31 cellular contexts compared by ENCODE assay signal in the genomic region with DNA sequence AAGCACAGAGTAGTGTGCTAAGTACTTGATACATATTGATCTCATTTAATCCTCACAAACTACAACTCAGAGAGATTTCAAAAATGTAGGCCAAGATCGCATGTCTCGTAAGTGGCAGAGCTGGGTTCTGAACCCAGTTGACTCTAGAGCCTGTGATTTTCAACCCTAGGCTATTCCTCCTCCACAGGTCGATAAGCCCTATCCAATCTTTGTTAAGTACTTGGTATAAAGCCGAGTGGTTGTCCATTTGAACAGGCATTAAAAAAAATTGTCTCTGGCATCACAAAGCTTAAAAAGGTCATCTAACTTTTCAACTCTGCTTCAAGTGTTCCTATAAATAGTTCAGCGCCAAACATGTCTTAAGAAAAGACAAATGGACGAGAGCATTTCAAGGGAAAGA.
"Had no signal": no experiment of that assay in that cellular context is flagged by ENCODE, and none has a peak within 500 bp of the region (broad histone marks: within the 10 kb centered on the region; RNA-seq: fewer than 3 reads in every experiment).

No MANE protein-coding gene starts in this region.

- H3K27me3 ChIP-seq: brain microvascular endothelial cell, colonic mucosa, esophagus muscularis mucosa, foreskin keratinocyte, gastrocnemius medialis had no signal

- H3K4me1 Mint-ChIP-seq: activated CD4-positive, alpha-beta memory T cell treated with anti-CD3 and anti-CD28 coated beads, Interleukin-2, amount 10 ng/mL, durations not matched to agents 7 days and 5 days; activated CD4-positive, alpha-beta T cell treated with anti-CD3 and anti-CD28 coated beads, Interleukin-2, amount 10 ng/mL, durations not matched to agents 7 days and 5 days; activated T-helper 17 cell treated with anti-CD3 and anti-CD28 coated beads, Interleukin-2, amount 50 U/mL, for 72 hours had no signal

- H3K4me3 ChIP-seq: colonic mucosa, esophagus muscularis mucosa, gastrocnemius medialis had no signal

- H3K27ac ChIP-seq: brain microvascular endothelial cell, colonic mucosa, esophagus muscularis mucosa, foreskin keratinocyte, gastrocnemius medialis had no signal

- H3K9me3 ChIP-seq: colonic mucosa, esophagus muscularis mucosa, gastrocnemius medialis had no signal

- H3K27ac Mint-ChIP-seq: activated CD4-positive, alpha-beta memory T cell treated with anti-CD3 and anti-CD28 coated beads, Interleukin-2, amount 10 ng/mL, durations not matched to agents 7 days and 5 days; activated CD4-positive, alpha-beta T cell treated with anti-CD3 and anti-CD28 coated beads, Interleukin-2, amount 10 ng/mL, durations not matched to agents 7 days and 5 days; activated naive CD8-positive, alpha-beta T cell; activated T-helper 17 cell treated with anti-CD3 and anti-CD28 coated beads, Interleukin-2, amount 50 U/mL, for 72 hours; T-helper 17 cell; T-helper 2 cell treated with Interferon-gamma antibody and Interleukin-4, amounts not matched to agents 5 μg/mL and 100 μg/mL, for 36 hours; WTC11 had no signal

- H3K4me1 ChIP-seq: colonic mucosa, foreskin keratinocyte, gastrocnemius medialis had no signal

- H3K4me3 Mint-ChIP-seq: activated CD4-positive, alpha-beta memory T cell treated with anti-CD3 and anti-CD28 coated beads, Interleukin-2, amount 10 ng/mL, durations not matched to agents 7 days and 5 days; activated CD4-positive, alpha-beta T cell treated with anti-CD3 and anti-CD28 coated beads, Interleukin-2, amount 10 ng/mL, durations not matched to agents 7 days and 5 days; activated naive CD8-positive, alpha-beta T cell; activated T-cell treated with anti-CD3 and anti-CD28 coated beads, Interleukin-2, amount 50 U/mL, for 4 hours; activated T-helper 17 cell treated with anti-CD3 and anti-CD28 coated beads, Interleukin-2, amount 50 U/mL, for 72 hours; T-helper 17 cell; T-helper 2 cell treated with Interferon-gamma antibody and Interleukin-4, amounts not matched to agents 5 μg/mL and 100 μg/mL, for 36 hours; WTC11 had no signal

- H3K9me3 Mint-ChIP-seq: activated CD4-positive, alpha-beta memory T cell treated with anti-CD3 and anti-CD28 coated beads, Interleukin-2, amount 10 ng/mL, durations not matched to agents 7 days and 5 days; activated CD4-positive, alpha-beta T cell treated with anti-CD3 and anti-CD28 coated beads, Interleukin-2, amount 10 ng/mL, durations not matched to agents 7 days and 5 days; activated T-cell treated with anti-CD3 and anti-CD28 coated beads, Interleukin-2, amount 50 U/mL, for 4 hours; activated T-helper 17 cell treated with anti-CD3 and anti-CD28 coated beads, Interleukin-2, amount 50 U/mL, for 72 hours; T-helper 2 cell treated with Interferon-gamma antibody and Interleukin-4, amounts not matched to agents 5 μg/mL and 100 μg/mL, for 36 hours; WTC11 had no signal

- H3K36me3 ChIP-seq: brain microvascular endothelial cell, colonic mucosa, esophagus muscularis mucosa, gastrocnemius medialis had no signal

- DNase-seq: activated CD4-positive, alpha-beta memory T cell treated with anti-CD3 and anti-CD28 coated beads, Interleukin-2, amount 10 ng/mL, durations not matched to agents 7 days and 5 days; activated CD4-positive, alpha-beta T cell treated with anti-CD3 and anti-CD28 coated beads for 1 hour; activated CD4-positive, alpha-beta T cell treated with anti-CD3 and anti-CD28 coated beads for 4 hours; activated CD4-positive, alpha-beta T cell treated with anti-CD3 and anti-CD28 coated beads, Interleukin-2, amount 10 ng/mL, durations not matched to agents 7 days and 5 days; activated CD4-positive, alpha-beta T cell treated with anti-CD3 and anti-CD28 coated beads, Interleukin-2, amount 50 U/mL, for 4 hours; activated CD8-positive, alpha-beta memory T cell treated with anti-CD3 and anti-CD28 coated beads, Interleukin-2, amount 50 U/mL, for 48 hours; activated effector memory CD4-positive, alpha-beta T cell treated with Interleukin-2 at 50 U/mL for 16 hours; activated gamma-delta T cell treated with Interleukin-2 at 50 U/mL for 16 hours; activated naive CD4-positive, alpha-beta T cell treated with anti-CD3 and anti-CD28 coated beads, Interleukin-2, amount 50 U/mL, for 16 hours; activated naive CD4-positive, alpha-beta T cell treated with Interleukin-2 at 50 U/mL for 16 hours; activated T-cell treated with anti-CD3 and anti-CD28 coated beads for 4 hours; activated T-cell treated with anti-CD3 and anti-CD28 coated beads, Interleukin-2, amount 50 U/mL, for 4 hours; amniotic stem cell; anterior cingulate cortex; brain microvascular endothelial cell; central memory CD4-positive, alpha-beta T cell; cerebellar nuclear complex; colonic mucosa; effector CD8-positive, alpha-beta T cell; erythroblast; foreskin keratinocyte; gastrocnemius medialis; glutamatergic neuron; T-helper 1 cell; T-helper 17 cell; T1000 had no signal

- H3K27me3 Mint-ChIP-seq: activated CD4-positive, alpha-beta memory T cell treated with anti-CD3 and anti-CD28 coated beads, Interleukin-2, amount 10 ng/mL, durations not matched to agents 7 days and 5 days; activated CD4-positive, alpha-beta T cell treated with anti-CD3 and anti-CD28 coated beads, Interleukin-2, amount 10 ng/mL, durations not matched to agents 7 days and 5 days; activated naive CD8-positive, alpha-beta T cell; activated T-helper 17 cell treated with anti-CD3 and anti-CD28 coated beads, Interleukin-2, amount 50 U/mL, for 72 hours; T-helper 17 cell had no signal

- ATAC-seq: activated T-cell treated with anti-CD3 and anti-CD28 coated beads, Interleukin-2, amount 50 U/mL, for 4 hours; activated T-helper 17 cell treated with anti-CD3 and anti-CD28 coated beads, Interleukin-2, amount 50 U/mL, for 72 hours; foreskin keratinocyte; gastrocnemius medialis; T-helper 17 cell; WTC11 had no signal

- H3K36me3 Mint-ChIP-seq: WTC11 had no signal
